In the genomic region with DNA sequence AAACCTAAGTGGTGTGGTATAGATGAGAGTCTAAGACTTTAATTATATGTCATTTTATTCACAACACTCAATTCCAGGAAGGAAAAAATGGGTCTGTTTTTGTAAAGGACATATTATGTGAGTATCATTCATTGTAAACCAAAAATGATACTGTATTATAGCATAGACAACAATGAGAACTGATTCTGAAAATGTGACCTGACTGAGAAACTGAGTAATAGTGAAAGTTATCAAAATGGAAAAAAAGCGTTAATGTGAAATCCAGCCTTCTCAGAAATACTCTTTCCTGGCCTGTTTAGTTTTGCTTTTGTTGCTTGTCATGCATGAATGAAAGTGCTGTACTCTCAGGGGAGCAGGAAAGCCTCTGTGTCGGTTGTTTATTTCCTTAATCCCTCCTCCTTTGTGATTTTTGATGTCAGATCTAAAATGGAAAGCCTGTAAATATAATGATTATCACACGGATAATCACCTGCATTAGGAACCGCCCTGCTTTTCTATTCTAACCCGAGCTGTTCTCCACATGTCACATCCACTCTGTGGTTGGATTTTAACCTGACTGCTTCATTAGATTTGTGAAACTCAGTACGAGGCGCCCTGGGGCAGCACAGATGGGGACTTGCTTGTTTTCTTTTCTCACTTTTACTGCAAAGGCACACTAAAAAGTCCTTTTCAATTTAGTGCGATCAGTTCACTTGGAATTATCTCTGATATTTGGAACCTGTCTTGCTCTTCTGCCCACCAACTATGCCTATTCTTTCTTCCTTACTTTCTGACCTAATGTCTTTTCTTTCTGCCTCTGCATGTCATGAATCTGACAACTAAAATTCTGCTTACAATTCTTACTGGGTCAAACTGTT, we compare ENCODE assay signal across 8 cellular contexts.
A peak's percentile ranks its signal among the peaks of the same experiment; 100 is the strongest.
DNase-seq lines count a peak whose midpoint lies in the region; ATAC-seq and TF ChIP-seq lines count a peak whose summit lies in the region.

No MANE protein-coding gene starts in this region.

- H3K27ac Mint-ChIP-seq in WTC11: peak overlapping the region; percentile 2
- peak overlapping the region; percentile 78 for H3K27ac Mint-ChIP-seq in osteocyte (ENCODE audit: unreplicated experiment)

- CTCF ChIA-PET in WTC11 (lab: Charles Lee): no interaction called here

- H3K36me3 ChIP-seq in duodenal mucosa (ENCODE audit: control insufficient read depth in 1 of 2, insufficient read depth in 2 of 2, low read length in 2 of 2) (no peaks in the 10 kb centered on the region), vagina (no peaks in the 10 kb centered on the region)

- H3K4me3 ChIP-seq in Jurkat, Clone E6-1 (ENCODE audit: low read length): peak overlapping the region; percentile 44
- H3K4me3 ChIP-seq in duodenal mucosa (ENCODE audit: low read depth in 1 of 2, low read length in 2 of 2): peak overlapping the region; percentile 41 to 46
- peak overlapping the region; percentile 17 to 35 for H3K4me3 ChIP-seq in vagina

- H3K4me1 ChIP-seq in duodenal mucosa (ENCODE audit: control insufficient read depth in 1 of 2, insufficient read depth in 2 of 2, low read length in 2 of 2) (peaks cover 14 to 20% of the 10 kb centered on the region in 2 donors), vagina (peaks cover 57% of the 10 kb centered on the region)

- DNase-seq in DMS79 treated with DMSO at 0.1 percent for 48 hours (lab: John Stamatoyannopoulos, UW): peak; percentile 86
- DNase-seq in Jurkat, Clone E6-1 (ENCODE audit: low read depth, low spot score): peak; percentile 69
- no peak for DNase-seq in WTC11 (ENCODE audit: low spot score)
- DNase-seq in osteocyte (ENCODE audit: extremely low spot score, unreplicated experiment): no peak
- no peak for DNase-seq in vagina (ENCODE audit: extremely low spot score in 2 of 2)
- no peak for DNase-seq in UCSD-AML1 (lab: John Stamatoyannopoulos, UW; ENCODE audit: unreplicated experiment)

- H3K27me3 Mint-ChIP-seq in WTC11 (ENCODE audit: low read depth) (no peaks in the 10 kb centered on the region), osteocyte (ENCODE audit: unreplicated experiment) (no peaks in the 10 kb centered on the region)

- H3K27me3 ChIP-seq in duodenal mucosa (ENCODE audit: control insufficient read depth in 1 of 2, insufficient read depth in 2 of 2, low read length in 2 of 2) (no peaks in the 10 kb centered on the region), vagina (no peaks in the 10 kb centered on the region)

- H3K36me3 Mint-ChIP-seq in WTC11 (peaks cover 3% of the 10 kb centered on the region; the same call in 1 of the 2 replicates), osteocyte (ENCODE audit: unreplicated experiment) (peaks cover 8% of the 10 kb centered on the region)

- no peak for TF ChIP-seq POLR2A in vagina (IDR thresholded peaks at IDR 0.05)

- intact Hi-C loops in vagina (cut with DNase I): no loop called here

- H3K4me1 Mint-ChIP-seq in WTC11 (peaks cover 12% of the 10 kb centered on the region), osteocyte (ENCODE audit: unreplicated experiment) (peaks cover 35% of the 10 kb centered on the region)

- H3K4me3 Mint-ChIP-seq in WTC11: no peak overlapping the region
- H3K4me3 Mint-ChIP-seq in osteocyte (ENCODE audit: unreplicated experiment): peak overlapping the region; percentile 60

- TF ChIP-seq CTCF in WTC11 (IDR thresholded peaks at IDR 0.05) (no peak), osteocyte (IDR thresholded peaks at IDR 0.05) (no peak), vagina (IDR thresholded peaks at IDR 0.05) (no peak)

- H3K9me3 ChIP-seq in duodenal mucosa (ENCODE audit: control insufficient read depth in 1 of 2, low read length in 2 of 2): no peaks in the 10 kb centered on the region
- no peaks in the 10 kb centered on the region for H3K9me3 ChIP-seq in vagina

- peak; percentile 68 for ATAC-seq in GM21515 (IDR thresholded peaks at IDR 0.05; ENCODE audit: unreplicated experiment)
- ATAC-seq in WTC11: 0 out of 2 replicates have a peak, but pooled peaks have one; percentile 36

- H3K9ac ChIP-seq in duodenal mucosa (ENCODE audit: low read depth in 1 of 2, low read length in 2 of 2): peak overlapping the region; percentile 15 to 41

- POLR2A ChIA-PET in WTC11 (lab: Charles Lee): interaction anchor here (0.6 kb wide), 1 partner anchor 9 kb away, joined by 4 read pairs; no protein-coding TSS in a partner anchor

- H3K9me3 Mint-ChIP-seq in WTC11 (peaks cover 3% of the 10 kb centered on the region), osteocyte (ENCODE audit: unreplicated experiment) (no peaks in the 10 kb centered on the region)

- H3K27ac ChIP-seq in duodenal mucosa (ENCODE audit: low read depth, low read length) (no peak overlapping the region), vagina (peak overlapping the region; percentile 59)

TF ChIP-seq in WTC11, 78 proteins besides CTCF, POLR2A, EP300 and RAD21:
- no peak for TF ChIP-seq KAT7 (CRISPR knock-in tag; IDR thresholded peaks at IDR 0.05; ENCODE audit: borderline replicate concordance)
- TF ChIP-seq ZNF138 (CRISPR knock-in tag; conservative IDR thresholded peaks at IDR 0.05): no peak
- TF ChIP-seq, protein P1, sequence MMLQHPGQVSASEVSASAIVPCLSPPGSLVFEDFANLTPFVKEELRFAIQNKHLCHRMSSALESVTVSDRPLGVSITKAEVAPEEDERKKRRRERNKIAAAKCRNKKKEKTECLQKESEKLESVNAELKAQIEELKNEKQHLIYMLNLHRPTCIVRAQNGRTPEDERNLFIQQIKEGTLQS (CRISPR knock-in tag; conservative IDR thresholded peaks at IDR 0.05): no peak
- no peak for TF ChIP-seq SMAD4 (CRISPR knock-in tag; IDR thresholded peaks at IDR 0.05)
- TF ChIP-seq, protein P2, sequence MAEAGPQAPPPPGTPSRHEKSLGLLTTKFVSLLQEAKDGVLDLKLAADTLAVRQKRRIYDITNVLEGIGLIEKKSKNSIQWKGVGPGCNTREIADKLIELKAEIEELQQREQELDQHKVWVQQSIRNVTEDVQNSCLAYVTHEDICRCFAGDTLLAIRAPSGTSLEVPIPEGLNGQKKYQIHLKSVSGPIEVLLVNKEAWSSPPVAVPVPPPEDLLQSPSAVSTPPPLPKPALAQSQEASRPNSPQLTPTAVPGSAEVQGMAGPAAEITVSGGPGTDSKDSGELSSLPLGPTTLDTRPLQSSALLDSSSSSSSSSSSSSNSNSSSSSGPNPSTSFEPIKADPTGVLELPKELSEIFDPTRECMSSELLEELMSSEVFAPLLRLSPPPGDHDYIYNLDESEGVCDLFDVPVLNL (CRISPR knock-in tag; IDR thresholded peaks at IDR 0.05; ENCODE audit: borderline replicate concordance, low read depth): no peak
- no peak for TF ChIP-seq GABPB1 (CRISPR knock-in tag; IDR thresholded peaks at IDR 0.05)
- no peak for TF ChIP-seq SMAD3 (CRISPR knock-in tag; IDR thresholded peaks at IDR 0.05; ENCODE audit: borderline replicate concordance)
- TF ChIP-seq ZNF232 (CRISPR knock-in tag; IDR thresholded peaks at IDR 0.05): no peak
- TF ChIP-seq CBFB (CRISPR knock-in tag; IDR thresholded peaks at IDR 0.05; ENCODE audit: low read depth): no peak
- TF ChIP-seq CREB1 (CRISPR knock-in tag; IDR thresholded peaks at IDR 0.05): no peak
- no peak for TF ChIP-seq SOX15 (CRISPR knock-in tag; IDR thresholded peaks at IDR 0.05)
- TF ChIP-seq NR1H2 (CRISPR knock-in tag; IDR thresholded peaks at IDR 0.05): no peak
- TF ChIP-seq MYBL2 (CRISPR knock-in tag; IDR thresholded peaks at IDR 0.05): no peak
- TF ChIP-seq, protein P3, sequence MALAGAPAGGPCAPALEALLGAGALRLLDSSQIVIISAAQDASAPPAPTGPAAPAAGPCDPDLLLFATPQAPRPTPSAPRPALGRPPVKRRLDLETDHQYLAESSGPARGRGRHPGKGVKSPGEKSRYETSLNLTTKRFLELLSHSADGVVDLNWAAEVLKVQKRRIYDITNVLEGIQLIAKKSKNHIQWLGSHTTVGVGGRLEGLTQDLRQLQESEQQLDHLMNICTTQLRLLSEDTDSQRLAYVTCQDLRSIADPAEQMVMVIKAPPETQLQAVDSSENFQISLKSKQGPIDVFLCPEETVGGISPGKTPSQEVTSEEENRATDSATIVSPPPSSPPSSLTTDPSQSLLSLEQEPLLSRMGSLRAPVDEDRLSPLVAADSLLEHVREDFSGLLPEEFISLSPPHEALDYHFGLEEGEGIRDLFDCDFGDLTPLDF (CRISPR knock-in tag; IDR thresholded peaks at IDR 0.05): no peak
- TF ChIP-seq, protein P4, sequence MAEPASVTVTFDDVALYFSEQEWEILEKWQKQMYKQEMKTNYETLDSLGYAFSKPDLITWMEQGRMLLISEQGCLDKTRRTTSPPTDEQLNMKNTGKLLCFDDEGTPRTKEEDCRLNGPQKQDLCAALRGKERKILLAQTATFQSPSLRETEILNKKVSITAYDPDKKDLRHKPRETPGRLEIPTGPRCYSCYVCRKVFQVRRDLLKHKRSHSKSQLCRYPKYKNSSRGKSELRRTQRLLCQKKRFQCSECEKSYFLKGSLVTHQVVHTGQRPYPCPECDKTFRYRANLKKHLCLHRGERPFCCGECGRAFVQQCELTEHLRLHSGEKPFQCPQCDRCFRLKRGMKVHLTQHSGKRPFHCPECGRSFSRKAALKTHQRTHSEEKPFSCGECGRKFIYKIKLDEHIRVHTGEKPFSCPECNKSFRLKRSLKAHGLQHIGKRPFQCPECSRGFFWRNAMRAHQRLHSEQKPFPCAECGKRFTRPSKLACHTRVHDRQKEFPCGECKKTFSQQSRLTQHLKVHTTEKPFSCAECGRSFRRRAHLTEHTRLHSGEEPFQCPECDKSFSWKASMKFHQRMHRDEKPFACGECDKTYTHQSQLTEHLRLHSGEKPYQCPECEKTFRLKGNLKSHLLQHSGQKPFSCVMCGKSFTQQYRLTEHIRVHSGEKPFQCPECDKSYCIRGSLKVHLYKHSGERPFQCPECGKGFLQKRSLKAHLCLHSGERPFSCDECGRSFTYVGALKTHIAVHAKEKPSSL (CRISPR knock-in tag; conservative IDR thresholded peaks at IDR 0.05): no peak
- no peak for TF ChIP-seq TCF7 (CRISPR knock-in tag; IDR thresholded peaks at IDR 0.05; ENCODE audit: low read depth)
- TF ChIP-seq ATF1 (CRISPR knock-in tag; IDR thresholded peaks at IDR 0.05): no peak
- TF ChIP-seq, protein P5, sequence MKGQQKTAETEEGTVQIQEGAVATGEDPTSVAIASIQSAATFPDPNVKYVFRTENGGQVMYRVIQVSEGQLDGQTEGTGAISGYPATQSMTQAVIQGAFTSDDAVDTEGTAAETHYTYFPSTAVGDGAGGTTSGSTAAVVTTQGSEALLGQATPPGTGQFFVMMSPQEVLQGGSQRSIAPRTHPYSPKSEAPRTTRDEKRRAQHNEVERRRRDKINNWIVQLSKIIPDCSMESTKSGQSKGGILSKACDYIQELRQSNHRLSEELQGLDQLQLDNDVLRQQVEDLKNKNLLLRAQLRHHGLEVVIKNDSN (CRISPR knock-in tag; IDR thresholded peaks at IDR 0.05): no peak
- no peak for TF ChIP-seq ZNF416 (CRISPR knock-in tag; IDR thresholded peaks at IDR 0.05)
- TF ChIP-seq PRRX2 (CRISPR knock-in tag; IDR thresholded peaks at IDR 0.05): no peak

Comparison
In these comparisons a context has a peak if more than half of its experiments do, and no peak if none do; other contexts are left out.
1. DNase-seq: peak in DMS79 treated with DMSO at 0.1 percent for 48 hours (single experiment) and Jurkat, Clone E6-1 (single experiment); none in WTC11 (single experiment), osteocyte (single experiment), vagina (0 of 2) and UCSD-AML1 (single experiment).
2. Peak in every context shown above with its lines, with median percentiles within 50 percentile points of each other: H3K4me3 ChIP-seq.